8 cellular contexts compared by ENCODE assay signal in the genomic region with DNA sequence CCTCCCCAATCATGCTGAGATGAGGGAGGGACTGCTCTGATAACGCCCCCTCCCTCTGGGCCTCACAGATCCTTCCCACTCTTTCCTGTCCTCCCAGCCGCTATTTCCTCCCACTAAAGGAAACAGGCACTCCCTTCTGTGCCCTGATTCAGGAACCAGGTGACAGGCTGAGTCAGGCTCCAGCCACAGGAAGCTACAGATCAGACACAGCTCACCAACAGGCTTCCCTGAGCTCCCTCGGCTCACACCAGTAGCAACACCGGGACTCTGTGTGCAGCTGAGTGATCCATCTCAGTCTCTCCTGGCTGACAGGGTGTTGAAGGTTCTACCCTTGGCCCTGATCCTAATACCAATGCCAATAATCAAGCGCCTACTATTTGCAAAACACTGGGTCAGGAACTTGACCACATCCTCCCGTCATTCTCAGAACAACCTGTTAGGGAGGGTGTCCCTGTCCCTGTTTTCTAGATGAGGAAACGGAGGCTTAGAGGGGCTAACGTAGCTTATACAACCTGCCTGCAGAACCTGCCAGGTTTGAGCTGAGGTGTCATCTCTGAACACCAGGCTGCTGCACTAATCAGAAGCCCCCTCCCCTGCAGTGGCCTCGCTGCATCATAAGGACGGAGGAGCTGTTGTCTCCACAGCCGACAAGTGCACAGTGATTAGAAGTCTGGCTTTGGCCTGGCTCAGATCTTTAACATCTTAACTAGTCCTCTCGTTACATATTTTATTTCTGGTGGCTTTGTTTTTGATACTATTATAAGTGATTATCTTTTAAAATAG.
DNase-seq lines count a peak whose midpoint lies in the region; TF ChIP-seq lines count a peak whose summit lies in the region.
"Not testable (repeated sequence)": the region's sequence is repeated elsewhere in the genome, so short reads cannot be mapped to it uniquely, and the experiment has no call there.

No MANE protein-coding gene starts in this region.

- H3K27me3 Mint-ChIP-seq in T-helper 2 cell treated with Interferon-gamma antibody and Interleukin-4, amounts not matched to agents 5 μg/mL and 100 μg/mL, for 36 hours (ENCODE audit: low read depth), result not testable (repeated sequence)

- H3K4me3 ChIP-seq in right atrium auricular region, transverse colon: not testable (repeated sequence)
- peak overlapping the region; percentile 27 to 42 for H3K4me3 ChIP-seq in neutrophil (ENCODE audit: low read depth in 1 of 2, low read length in 1 of 2)

- peak overlapping the region; percentile 23 to 48 for H3K27ac ChIP-seq in right atrium auricular region
- peak overlapping the region; percentile 87 for H3K27ac ChIP-seq in neutrophil
- peak overlapping the region; percentile 28 to 42 (median 38) for H3K27ac ChIP-seq in transverse colon

- in situ Hi-C loops in KBM-7 (cut with MboI; ENCODE audit: low pct_unique_long_range_greater_than_20kb, low sequenced_read_pairs); transverse colon (cut with MboI; ENCODE audit: low pct_ligation_motif_present in 1 of 4, low pct_unique_long_range_greater_than_20kb in 1 of 4, low sequenced_read_pairs in 3 of 4): not testable (repeated sequence)

- H3K4me1 Mint-ChIP-seq in T-helper 2 cell treated with Interferon-gamma antibody and Interleukin-4, amounts not matched to agents 5 μg/mL and 100 μg/mL, for 36 hours (ENCODE audit: low read depth), result peaks cover 19% of the 10 kb centered on the region

- TF ChIP-seq EP300 in transverse colon (IDR thresholded peaks at IDR 0.05; ENCODE audit: low read depth), result not testable (repeated sequence)

- H3K36me3 Mint-ChIP-seq in T-helper 2 cell treated with Interferon-gamma antibody and Interleukin-4, amounts not matched to agents 5 μg/mL and 100 μg/mL, for 36 hours (ENCODE audit: low read depth), result peaks cover 18% of the 10 kb centered on the region

- H3K4me1 ChIP-seq in right atrium auricular region, result not testable (repeated sequence)
- H3K4me1 ChIP-seq in neutrophil (ENCODE audit: control insufficient read depth in 1 of 2, insufficient read depth in 1 of 2, low read depth in 1 of 2, low read length in 1 of 2) (peaks cover 44 to 50% of the 10 kb centered on the region in 2 experiments), transverse colon (peaks cover 4 to 18% (median 10%) of the 10 kb centered on the region in 4 donors)

- TF ChIP-seq POLR2A in transverse colon (IDR thresholded peaks at IDR 0.05), result not testable (repeated sequence)

- H3K27ac Mint-ChIP-seq in T-helper 2 cell treated with Interferon-gamma antibody and Interleukin-4, amounts not matched to agents 5 μg/mL and 100 μg/mL, for 36 hours, result peak overlapping the region; percentile 37

- not testable (repeated sequence) for H3K9me3 Mint-ChIP-seq in T-helper 2 cell treated with Interferon-gamma antibody and Interleukin-4, amounts not matched to agents 5 μg/mL and 100 μg/mL, for 36 hours

- intact Hi-C loops in transverse colon (cut with DNase I; ENCODE audit: low total_unique reads), result not testable (repeated sequence)

- WGBS in transverse colon (ENCODE audit: low coverage in 1 of 2), 2 donors, result 70 to 83% methylated on average over 1 to 11 of the region's 12 CpGs

- H3K9me3 ChIP-seq in right atrium auricular region, neutrophil, transverse colon: not testable (repeated sequence)

- not testable (repeated sequence) for TF ChIP-seq CTCF in right atrium auricular region (IDR thresholded peaks at IDR 0.05); neutrophil (IDR thresholded peaks at IDR 0.05); transverse colon (IDR thresholded peaks at IDR 0.05)

- DNase-seq in EH (ENCODE audit: low read depth) (peak; percentile 59), KBM-7 (peak; percentile 76), ecto neural progenitor cell (ENCODE audit: low spot score) (peak; percentile 16), transverse colon (peak; percentile 56)
- peak; percentile 54 for DNase-seq in T-helper 2 cell treated with Interferon-gamma antibody and Interleukin-4, amounts not matched to agents 5 μg/mL and 100 μg/mL, for 36 hours (ENCODE audit: low spot score)
- peak; percentile 43 for DNase-seq in activated naive CD4-positive, alpha-beta T cell treated with Interleukin-2 at 50 U/mL for 16 hours
- DNase-seq in right atrium auricular region (ENCODE audit: low spot score), result not testable (repeated sequence)

- peak overlapping the region; percentile 22 for H3K4me3 Mint-ChIP-seq in T-helper 2 cell treated with Interferon-gamma antibody and Interleukin-4, amounts not matched to agents 5 μg/mL and 100 μg/mL, for 36 hours

- not testable (repeated sequence) for H3K27me3 ChIP-seq in right atrium auricular region, neutrophil, transverse colon

- not testable (repeated sequence) for H3K36me3 ChIP-seq in right atrium auricular region, transverse colon
- H3K36me3 ChIP-seq in neutrophil, result peaks cover 54% of the 10 kb centered on the region

Comparison
In these comparisons a context has a peak if more than half of its experiments do, and no peak if none do; other contexts are left out.
1. H3K27ac ChIP-seq: peak in every context shown above with its lines; median percentile 87 in neutrophil; 38 in transverse colon; 36 in right atrium auricular region.